ENCODE assay signal across 20 cellular contexts in the genomic region with DNA sequence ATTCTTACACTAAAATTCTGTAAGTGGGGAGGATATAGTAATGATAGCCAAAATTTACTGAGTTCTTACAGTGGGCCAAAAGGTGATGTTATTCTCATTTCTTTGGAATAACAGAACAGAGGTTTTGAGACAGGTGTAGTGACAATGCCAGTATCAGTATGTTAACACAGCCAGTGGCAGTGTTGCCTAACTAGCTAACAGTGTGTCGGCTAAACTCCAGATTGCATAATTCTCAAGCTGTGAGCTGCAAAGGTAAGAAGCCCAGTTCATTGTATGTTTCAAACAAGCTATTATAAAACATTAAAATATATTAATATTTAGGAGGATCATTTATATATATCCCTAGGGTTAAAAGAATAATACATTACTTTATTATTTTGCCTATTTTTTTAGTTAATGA. TPM values are rescaled to one million over a fixed set of nuclear protein-coding genes. Genes with fewer than 3 reads are reported as not detected.
DNase-seq lines count a peak whose midpoint lies in the region; ATAC-seq and TF ChIP-seq lines count a peak whose summit lies in the region.
"Had no signal": no experiment of that assay in that cellular context is flagged by ENCODE, and none has a peak within 500 bp of the region (broad histone marks: within the 10 kb centered on the region; RNA-seq: fewer than 3 reads in every experiment).

No MANE protein-coding gene starts in this region.

- no peak overlapping the region for H3K4me3 Mint-ChIP-seq in MCF 10A (ENCODE audit: unreplicated experiment)
- H3K4me3 Mint-ChIP-seq: activated T-cell treated with anti-CD3 and anti-CD28 coated beads, Interleukin-2, amount 50 U/mL, for 4 hours; CD4-positive, CD25-positive, alpha-beta regulatory T cell had no signal

- POLR2A ChIA-PET in MCF 10A (lab: Yijun Ruan, JAX) = interaction anchor here (1.1 kb wide), 1 partner anchor 79 kb away, joined by 4 read pairs; no protein-coding TSS in a partner anchor

- in situ Hi-C loops in mammary epithelial cell (cut with MboI; ENCODE audit: low sequenced_read_pairs in 2 of 2) = no loop called here

- ATAC-seq in left lung = peak; percentile 88
- ATAC-seq: activated T-cell treated with anti-CD3 and anti-CD28 coated beads, Interleukin-2, amount 50 U/mL, for 4 hours had no signal

- no peak overlapping the region for H3K9ac ChIP-seq in mammary epithelial cell (ENCODE audit: insufficient read depth, low read length)

- BruUV-seq in MCF 10A (replicated peaks; lab: Mats Ljungman, UMichigan) (no TSS peak), mammary epithelial cell (replicated peaks; lab: Mats Ljungman, UMichigan) (no TSS peak)

- H3K4me1 ChIP-seq in breast epithelium = peaks cover 0 to 5% of the 10 kb centered on the region in 2 donors
- H3K4me1 ChIP-seq in mammary epithelial cell (ENCODE audit: insufficient read depth, low read length) = no peaks in the 10 kb centered on the region
- H3K4me1 ChIP-seq in left lung = peaks cover 0 to 4% of the 10 kb centered on the region in 2 donors
- H3K4me1 ChIP-seq: Peyer's patch had no signal

- H2AFZ ChIP-seq in mammary epithelial cell (ENCODE audit: low read depth, low read length) = no peak overlapping the region

- H3K9me3 ChIP-seq in breast epithelium = no peaks in the 10 kb centered on the region
- H3K9me3 ChIP-seq in mammary epithelial cell (replicated peaks; ENCODE audit: insufficient read depth, low read length) = no peaks in the 10 kb centered on the region
- no peaks in the 10 kb centered on the region for H3K9me3 ChIP-seq in left lung
- H3K9me3 ChIP-seq: esophagus muscularis mucosa, Peyer's patch had no signal

- DNase-seq in MCF 10A (ENCODE audit: unreplicated experiment) = peak; percentile 44
- no peak for DNase-seq in breast epithelium (ENCODE audit: low spot score in 2 of 2)
- DNase-seq in mammary epithelial cell = peak; percentile 32
- no peak for DNase-seq in left lung
- DNase-seq in NK-92 treated with Interleukin-12 subunit alpha and Interleukin-12 subunit beta, amount 100 ng/mL, for 24 hours (lab: John Stamatoyannopoulos, UW) = no peak
- DNase-seq in CD1c-positive myeloid dendritic cell (ENCODE audit: extremely low spot score) = no peak
- DNase-seq in stimulated activated CD4-positive, alpha-beta T cell treated with anti-CD3 and anti-CD28 coated beads, Interleukin-2, amount 100 ng/mL, for 24 hours = no peak
- DNase-seq: activated CD4-positive, alpha-beta T cell treated with anti-CD3 and anti-CD28 coated beads, Interleukin-2, amount 50 U/mL, for 4 hours; activated naive CD4-positive, alpha-beta T cell treated with anti-CD3 and anti-CD28 coated beads, Interleukin-2, amount 50 U/mL, for 16 hours; activated T-cell treated with anti-CD3 and anti-CD28 coated beads, Interleukin-2, amount 50 U/mL, for 4 hours; CD4-positive, CD25-positive, alpha-beta regulatory T cell; DMS153; Karpas-422; NCI-H1436 treated with DMSO at 0.1 percent for 48 hours; NCI-H82; Peyer's patch; posterior cingulate gyrus; stimulated activated naive CD4-positive, alpha-beta T cell had no signal

- no peak for TF ChIP-seq POLR2A in breast epithelium (IDR thresholded peaks at IDR 0.05)

- H3K27me3 Mint-ChIP-seq in MCF 10A (ENCODE audit: insufficient read depth, unreplicated experiment) = no peaks in the 10 kb centered on the region
- H3K27me3 Mint-ChIP-seq: CD4-positive, CD25-positive, alpha-beta regulatory T cell had no signal

- H3K4me1 Mint-ChIP-seq in MCF 10A (ENCODE audit: insufficient read depth, unreplicated experiment) = no peaks in the 10 kb centered on the region
- H3K4me1 Mint-ChIP-seq: CD4-positive, CD25-positive, alpha-beta regulatory T cell had no signal

- H3K4me2 ChIP-seq in mammary epithelial cell (ENCODE audit: insufficient read depth, low read depth, low read length) = no peak overlapping the region

- H3K9me3 Mint-ChIP-seq in MCF 10A (ENCODE audit: unreplicated experiment) = no peaks in the 10 kb centered on the region
- H3K9me3 Mint-ChIP-seq: activated T-cell treated with anti-CD3 and anti-CD28 coated beads, Interleukin-2, amount 50 U/mL, for 4 hours had no signal

- H3K27ac Mint-ChIP-seq in MCF 10A (ENCODE audit: low read depth, unreplicated experiment) = no peak overlapping the region
- H3K27ac Mint-ChIP-seq: CD4-positive, CD25-positive, alpha-beta regulatory T cell had no signal

- CTCF ChIA-PET in MCF 10A (lab: Yijun Ruan, JAX) = interaction anchor here (0.6 to 1.5 kb wide), 4 partner anchors 11 to 35 kb away, joined by 3 read pairs; no protein-coding TSS in a partner anchor
- CTCF ChIA-PET in mammary epithelial cell (lab: Charles Lee; ENCODE audit: low non-redundant PET) = no interaction called here

- no peak overlapping the region for H3K4me3 ChIP-seq in breast epithelium
- no peak overlapping the region for H3K4me3 ChIP-seq in mammary epithelial cell (replicated peaks in 1 of 3; ENCODE audit: insufficient read depth in 1 of 3, low read depth in 2 of 3, low read length in 3 of 3)
- H3K4me3 ChIP-seq in left lung = peak overlapping the region; percentile 10 to 31
- H3K4me3 ChIP-seq: esophagus muscularis mucosa, Peyer's patch had no signal

- TF ChIP-seq CTCF in MCF 10A (IDR thresholded peaks at IDR 0.05; ENCODE audit: unreplicated experiment) (no peak), breast epithelium (IDR thresholded peaks at IDR 0.05) (no peak), mammary epithelial cell (conservative IDR thresholded peaks at IDR 0.05 in 1 of 2, IDR thresholded peaks at IDR 0.05 in 1 of 2; ENCODE audit: extremely low read depth in 1 of 2, insufficient read depth in 1 of 2, low read depth in 1 of 2, low read length in 2 of 2) (peak in 1 of 2 donors; percentile 6), left lung (IDR thresholded peaks at IDR 0.05) (no peak)

- no peaks in the 10 kb centered on the region for H3K79me2 ChIP-seq in mammary epithelial cell (ENCODE audit: insufficient read depth, low read length)

- dilution Hi-C loops in mammary epithelial cell (cut with HindIII; ENCODE audit: low sequenced_read_pairs) = no loop called here

- intact Hi-C loops in MCF 10A (cut with micrococcal nuclease) (no loop called here), breast epithelium (cut with DNase I; ENCODE audit: low total_unique reads) (no loop called here), mammary epithelial cell (cut with micrococcal nuclease) (no loop called here), left lung (cut with DNase I) (no loop called here)

- H4K20me1 ChIP-seq in mammary epithelial cell (ENCODE audit: insufficient read depth, low read length) = no peaks in the 10 kb centered on the region

- H3K36me3 ChIP-seq in breast epithelium = no peaks in the 10 kb centered on the region
- H3K36me3 ChIP-seq in mammary epithelial cell (ENCODE audit: insufficient read depth, low read length) = no peaks in the 10 kb centered on the region
- H3K36me3 ChIP-seq in left lung = peaks cover 0 to 27% of the 10 kb centered on the region in 2 donors
- H3K36me3 ChIP-seq: esophagus muscularis mucosa, Peyer's patch had no signal

- H3K27me3 ChIP-seq in breast epithelium (no peaks in the 10 kb centered on the region), mammary epithelial cell (ENCODE audit: insufficient read depth, low read length) (no peaks in the 10 kb centered on the region), left lung (no peaks in the 10 kb centered on the region)
- H3K27me3 ChIP-seq: esophagus muscularis mucosa, Peyer's patch had no signal

- peak overlapping the region in 1 of 2 donors; percentile 66 for H3K27ac ChIP-seq in breast epithelium
- no peak overlapping the region for H3K27ac ChIP-seq in mammary epithelial cell (ENCODE audit: insufficient read depth, low read depth, low read length)
- H3K27ac ChIP-seq in left lung = peak overlapping the region; percentile 50 to 59
- peak overlapping the region; percentile 48 for H3K27ac ChIP-seq in temporal lobe (ENCODE audit: low read depth, low read length)
- H3K27ac ChIP-seq: esophagus muscularis mucosa, Peyer's patch had no signal

- no peaks in the 10 kb centered on the region for H3K36me3 Mint-ChIP-seq in MCF 10A (ENCODE audit: insufficient read depth, unreplicated experiment)

- 0% methylated on average over 1 of the region's 1 CpG for WGBS in mammary epithelial cell (ENCODE audit: low coverage, missing lambda C conversion rate)

RNA-seq across cellular contexts. Expression of a gene that starts 0.9 kb away (rescaled TPM):
- 0.79 and 1.5 TPM in 2 replicates for total RNA-seq in MCF 10A (2022)
- total RNA-seq in breast epithelium = 1 to 10 TPM in 2 of 3 donors, under 1 TPM in 1; 0.98 to 4.1 (median 2.2) TPM
- 1 to 10 TPM in 1 of 2 donors, under 1 TPM in 1; 0.31 to 1.3 TPM for total RNA-seq in mammary epithelial cell
- polyA plus RNA-seq in mammary epithelial cell = 0.29 TPM
- not detected for polyA minus RNA-seq in mammary epithelial cell
- 10 to 100 TPM; 30.9 to 61.7 TPM for total RNA-seq in left lung
- total RNA-seq in temporal lobe = 9.3 TPM

Comparison
In these comparisons a context has a peak if more than half of its experiments do, and no peak if none do; other contexts are left out.
1. DNase-seq: peak in MCF 10A (single experiment) and mammary epithelial cell (single experiment); none in breast epithelium (0 of 2), left lung (0 of 2), NK-92 treated with Interleukin-12 subunit alpha and Interleukin-12 subunit beta, amount 100 ng/mL, for 24 hours (single experiment), CD1c-positive myeloid dendritic cell (single experiment) and stimulated activated CD4-positive, alpha-beta T cell treated with anti-CD3 and anti-CD28 coated beads, Interleukin-2, amount 100 ng/mL, for 24 hours (0 of 2).
2. H3K4me3 ChIP-seq: peak in left lung (2 of 2); none in breast epithelium (0 of 3) and mammary epithelial cell (0 of 3).